16 cellular contexts compared by ENCODE assay signal in genomic region chr13:46392967-46393366, GRCh38. TPM values are rescaled to one million over a fixed set of nuclear protein-coding genes. Genes with fewer than 3 reads are reported as not detected.
DNase-seq lines count a peak whose midpoint lies in the region; ATAC-seq, FAIRE-seq and TF ChIP-seq lines count a peak whose summit lies in the region.
"Had no signal": no experiment of that assay in that cellular context is flagged by ENCODE, and none has a peak within 500 bp of the region (broad histone marks: within the 10 kb centered on the region; RNA-seq: fewer than 3 reads in every experiment).

No MANE protein-coding gene starts in this region.

- H3K27me3 ChIP-seq in hepatocyte = peaks cover 16% of the 10 kb centered on the region

- FAIRE-seq in GM12891 (lab: Jason Lieb, UNC) = peak; percentile 97

- no peaks in the 10 kb centered on the region for H3K36me3 Mint-ChIP-seq in memory B cell
- H3K36me3 Mint-ChIP-seq: CD8-positive, alpha-beta T cell had no signal

- H2AFZ ChIP-seq in hepatocyte = no peak overlapping the region

- no peak overlapping the region for H3K4me3 ChIP-seq in hepatocyte
- H3K4me3 ChIP-seq: SK-N-MC had no signal

- peak overlapping the region; percentile 42 for H3K27ac Mint-ChIP-seq in memory B cell

- H3K9me3 ChIP-seq in hepatocyte (ENCODE audit: low read depth) = no peaks in the 10 kb centered on the region

- TF ChIP-seq POLR2A in GM12891 (IDR thresholded peaks at IDR 0.05; ENCODE audit: low read depth, low read length) = no peak

- WGBS in hepatocyte (ENCODE audit: low lambda C conversion rate, missing lambda C conversion rate) = 86% methylated on average over 2 of the region's 2 CpGs

- ATAC-seq in GM21723 (IDR thresholded peaks at IDR 0.05; ENCODE audit: unreplicated experiment) (peak; percentile 42), memory B cell (ENCODE audit: low read depth) (peak; percentile 18), GM19452 (IDR thresholded peaks at IDR 0.05; ENCODE audit: unreplicated experiment) (no peak), GM21515 (IDR thresholded peaks at IDR 0.05; ENCODE audit: unreplicated experiment) (no peak)
- ATAC-seq: CD8-positive, alpha-beta T cell had no signal

- no peaks in the 10 kb centered on the region for H3K79me2 ChIP-seq in hepatocyte

- no peaks in the 10 kb centered on the region for H3K4me1 ChIP-seq in hepatocyte (ENCODE audit: insufficient read depth)

- no peaks in the 10 kb centered on the region for H3K9me2 ChIP-seq in hepatocyte (replicated peaks; ENCODE audit: insufficient read depth)

- TF ChIP-seq CTCF in hepatocyte (IDR thresholded peaks at IDR 0.05; ENCODE audit: poor library complexity) = no peak

- H3K4me1 Mint-ChIP-seq in memory B cell = peaks cover 36% of the 10 kb centered on the region

- H3K36me3 ChIP-seq in hepatocyte (replicated peaks; ENCODE audit: insufficient read depth, low read depth) = no peaks in the 10 kb centered on the region

- H3K27ac ChIP-seq in hepatocyte = no peak overlapping the region
- H3K27ac ChIP-seq: SK-N-MC had no signal

- H3K9me3 Mint-ChIP-seq in memory B cell = no peaks in the 10 kb centered on the region
- H3K9me3 Mint-ChIP-seq: CD8-positive, alpha-beta T cell had no signal

- no peaks in the 10 kb centered on the region for H3K27me3 Mint-ChIP-seq in memory B cell

- DNase-seq in GM12891 (ENCODE audit: insufficient read length, low spot score) (no peak), M059J (ENCODE audit: low read depth) (peak; percentile 19), memory B cell (ENCODE audit: low spot score in 2 of 2) (no peak), hepatocyte (ENCODE audit: low spot score) (no peak), NOMO-1 treated with DMSO at 0.1 percent for 48 hours (lab: John Stamatoyannopoulos, UW; ENCODE audit: unreplicated experiment) (no peak)
- DNase-seq: activated effector memory CD4-positive, alpha-beta T cell treated with Interleukin-2 at 50 U/mL for 16 hours; CD8-positive, alpha-beta T cell; cerebellar nuclear complex; mesendoderm; NCI-H1092; NCI-H524; stimulated activated naive CD4-positive, alpha-beta T cell treated with Interleukin-2 at 50 U/mL for 16 hours had no signal

- no peaks in the 10 kb centered on the region for H4K20me1 ChIP-seq in hepatocyte (ENCODE audit: insufficient read depth, poor library complexity, severe bottlenecking)

- H3K4me3 Mint-ChIP-seq in memory B cell = no peak overlapping the region
- H3K4me3 Mint-ChIP-seq: CD8-positive, alpha-beta T cell had no signal

- H3K4me2 ChIP-seq in hepatocyte = no peak overlapping the region

TF ChIP-seq in GM12891, 5 proteins besides CTCF, POLR2A, EP300 and RAD21:
- TF ChIP-seq SPI1 (IDR thresholded peaks at IDR 0.05; ENCODE audit: low read depth, low read length) = peak; percentile 51
- TF ChIP-seq POLR2AphosphoS5 (IDR thresholded peaks at IDR 0.05; ENCODE audit: low read depth, low read length) = no peak
- no peak for TF ChIP-seq TAF1 (IDR thresholded peaks at IDR 0.05; ENCODE audit: low read depth, low read length)
- peak; percentile 55 for TF ChIP-seq PAX5 (IDR thresholded peaks at IDR 0.05; ENCODE audit: insufficient read depth, low read length, severe bottlenecking)
- no peak for TF ChIP-seq POU2F2 (IDR thresholded peaks at IDR 0.05; ENCODE audit: low read depth, low read length)
TF ChIP-seq in GM12891: peak in this region for 2.

RNA-seq across cellular contexts. Expression of gene RUBCNL, which starts 5.9 kb away (rescaled TPM):
- 14.8 TPM for polyA plus RNA-seq in GM12891 (2012; ENCODE audit: low read depth, missing spikeins)
- total RNA-seq in M059J (2014; rRNA removed; shearing (Covaris generic)) = 0.22 and 0.54 TPM in 2 replicates
- total RNA-seq in hepatocyte = 0.24 and 1.0 TPM in 2 replicates
- 0.44 and 0.63 TPM in 2 replicates for polyA plus RNA-seq in hepatocyte

Comparison
In these comparisons a context has a peak if more than half of its experiments do, and no peak if none do; other contexts are left out.
1. ATAC-seq: peak in GM21723 (single experiment) and memory B cell (single experiment); none in GM19452 (single experiment) and GM21515 (single experiment).